In genomic region chr7:77651544-77652162, GRCh38 we compare ENCODE assay signal across 8 cellular contexts. TPM values are rescaled to one million over a fixed set of nuclear protein-coding genes. Genes with fewer than 3 reads are reported as not detected.
DNase-seq lines count a peak whose midpoint lies in the region; ATAC-seq and TF ChIP-seq lines count a peak whose summit lies in the region.

No MANE protein-coding gene starts in this region.

- H3K27ac ChIP-seq in 22Rv1 (peak overlapping the region; percentile 21; the same call in 1 of the 2 replicates), smooth muscle cell (ENCODE audit: low read depth) (no peak overlapping the region)

- H3K4me3 ChIP-seq in NB4 (ENCODE audit: low read depth, low read length) = no peak overlapping the region
- no peak overlapping the region for H3K4me3 ChIP-seq in smooth muscle cell

- no peaks in the 10 kb centered on the region for H3K27me3 ChIP-seq in smooth muscle cell (ENCODE audit: low read depth)

- H3K4me2 ChIP-seq in smooth muscle cell = no peak overlapping the region

- no peak overlapping the region for H2AFZ ChIP-seq in smooth muscle cell (ENCODE audit: low read depth)

- peak; percentile 95 for TF ChIP-seq CTCF in 22Rv1 (IDR thresholded peaks at IDR 0.05)
- peak; percentile 72 for TF ChIP-seq CTCF in NB4 (IDR thresholded peaks at IDR 0.05; ENCODE audit: low read depth, low read length)
- TF ChIP-seq CTCF in smooth muscle cell (IDR thresholded peaks at IDR 0.05; ENCODE audit: borderline replicate concordance, insufficient read depth, poor library complexity, severe bottlenecking) = peak; percentile 80

- no peak for ATAC-seq in HG03025 (IDR thresholded peaks at IDR 0.05; ENCODE audit: low FRiP score, unreplicated experiment)
- ATAC-seq in GM21717 (IDR thresholded peaks at IDR 0.05; ENCODE audit: unreplicated experiment) = no peak

- H3F3A ChIP-seq in smooth muscle cell (ENCODE audit: low read depth) = peaks cover 16% of the 10 kb centered on the region

- H3K79me2 ChIP-seq in smooth muscle cell (ENCODE audit: low read depth) = no peaks in the 10 kb centered on the region

- no peaks in the 10 kb centered on the region for H3K4me1 ChIP-seq in smooth muscle cell (ENCODE audit: low read depth)

- peak; percentile 12 for DNase-seq in DMS114 treated with DMSO at 0.1 percent for 48 hours (lab: John Stamatoyannopoulos, UW; ENCODE audit: unreplicated experiment)
- peak; percentile 72 for DNase-seq in NB4 (ENCODE audit: low read depth)
- peak; percentile 34 to 49 for DNase-seq in activated CD4-positive, alpha-beta T cell treated with anti-CD3 and anti-CD28 coated beads for 4 hours
- DNase-seq in germinal center (ENCODE audit: low spot score) = peak; percentile 54
- no peak for DNase-seq in smooth muscle cell (lab: John Stamatoyannopoulos, UW; ENCODE audit: unreplicated experiment)

- WGBS in smooth muscle cell (ENCODE audit: low lambda C conversion rate) = 19% methylated on average over 3 of the region's 3 CpGs

- no peaks in the 10 kb centered on the region for H3K9me3 ChIP-seq in smooth muscle cell (replicated peaks; ENCODE audit: low read depth)

- peaks cover 3% of the 10 kb centered on the region for H4K20me1 ChIP-seq in smooth muscle cell (ENCODE audit: low read depth)

- H3K9ac ChIP-seq in smooth muscle cell (ENCODE audit: low read depth) = no peak overlapping the region

- no peak for TF ChIP-seq POLR2A in NB4 (IDR thresholded peaks at IDR 0.05; ENCODE audit: extremely low read depth, insufficient read length)

- no peaks in the 10 kb centered on the region for H3K36me3 ChIP-seq in smooth muscle cell (ENCODE audit: low read depth)

RNA-seq across cellular contexts. Expression of gene RSBN1L, which starts 44.6 kb away (rescaled TPM):
- 12.6 and 26.2 TPM in 2 replicates for total RNA-seq in smooth muscle cell
- polyA plus RNA-seq in smooth muscle cell = 3.7 and 3.8 TPM in 2 replicates
